In the genomic region with DNA sequence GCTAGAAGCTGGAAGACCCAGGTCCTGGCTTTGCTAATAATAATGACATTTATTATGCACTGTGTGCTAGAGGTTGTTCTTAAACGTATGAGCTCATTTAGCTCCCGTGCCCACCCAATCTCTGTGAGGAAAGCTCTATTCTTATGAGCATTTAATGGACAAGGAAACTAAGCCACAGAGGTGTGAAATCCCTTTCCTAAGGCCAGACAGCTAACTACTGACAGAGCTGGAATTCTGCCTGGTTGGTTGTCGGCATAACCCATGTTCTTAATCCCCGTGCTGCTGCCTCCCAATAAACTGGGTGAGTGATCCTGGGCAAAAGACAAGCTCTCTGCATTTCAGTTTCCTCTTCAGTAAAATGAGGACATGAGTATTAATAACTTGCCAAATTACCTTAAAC, we compare ENCODE assay signal across 21 cellular contexts. TPM values are rescaled to one million over a fixed set of nuclear protein-coding genes. Genes with fewer than 3 reads are reported as not detected.
DNase-seq lines count a peak whose midpoint lies in the region; ATAC-seq and TF ChIP-seq lines count a peak whose summit lies in the region.
"Had no signal": no experiment of that assay in that cellular context is flagged by ENCODE, and none has a peak within 500 bp of the region (broad histone marks: within the 10 kb centered on the region; RNA-seq: fewer than 3 reads in every experiment).

No MANE protein-coding gene starts in this region.

- WGBS in esophagus muscularis mucosa, result 47% methylated on average over 4 of the region's 4 CpGs
- 65% methylated on average over 4 of the region's 4 CpGs for WGBS in right cardiac atrium

- no peak for TF ChIP-seq EP300 in esophagus muscularis mucosa (IDR thresholded peaks at IDR 0.05)

- H3K4me1 ChIP-seq in esophagus muscularis mucosa, result peaks cover 23 to 46% (median 40%) of the 10 kb centered on the region in 4 donors
- H3K4me1 ChIP-seq in right cardiac atrium (ENCODE audit: control insufficient read depth, insufficient read depth, low read length), result peaks cover 8% of the 10 kb centered on the region
- H3K4me1 ChIP-seq in subcutaneous abdominal adipose tissue (ENCODE audit: control insufficient read depth in 5 of 5, insufficient read depth in 5 of 5, low read length in 5 of 5), result peaks cover 0 to 37% (median 31%) of the 10 kb centered on the region in 5 donors
- H3K4me1 ChIP-seq: Caco-2 had no signal

- H3K9me3 ChIP-seq in esophagus muscularis mucosa (no peaks in the 10 kb centered on the region), right cardiac atrium (ENCODE audit: control insufficient read depth, low read length) (no peaks in the 10 kb centered on the region), subcutaneous abdominal adipose tissue (ENCODE audit: control insufficient read depth in 5 of 5, low read length in 5 of 5) (no peaks in the 10 kb centered on the region)
- H3K9me3 ChIP-seq: Caco-2 had no signal

- ATAC-seq in right cardiac atrium (peak in 1 of 2 donors; percentile 12), SK-N-SH treated with all-trans-retinoic acid at 6 μM for 48 hours (no peak)
- ATAC-seq: HCT116, K562 had no signal

- DNase-seq in astrocyte of the hippocampus (ENCODE audit: low read depth, low spot score), result peak; percentile 37
- peak; percentile 90 for DNase-seq in esophagus muscularis mucosa (ENCODE audit: extremely low spot score)
- no peak for DNase-seq in right cardiac atrium
- DNase-seq in AG08396 (ENCODE audit: low spot score), result no peak
- no peak for DNase-seq in islet precursor cell
- DNase-seq: Caco-2; CD4-positive, alpha-beta T cell; DMS 273 treated with DMSO at 0.1 percent for 48 hours; DMS79 treated with DMSO at 0.1 percent for 48 hours; MM.1S; NCI-H1048; NCI-H1436; NCI-H187 treated with DMSO at 0.1 percent for 48 hours; NCI-H2107; NCI-H69; NK-92 treated with Interleukin-12 subunit alpha and Interleukin-12 subunit beta, amount 100 ng/mL, for 24 hours had no signal

- TF ChIP-seq POLR2A in esophagus muscularis mucosa (IDR thresholded peaks at IDR 0.05; ENCODE audit: low read depth), result no peak

- intact Hi-C loops in esophagus muscularis mucosa (cut with DNase I), result no loop called here
- intact Hi-C loops in right cardiac atrium (cut with DNase I), result loop anchor here in 1 of 4 donors (10.0 kb wide), 1 partner anchor 652 kb away; no protein-coding TSS in a partner anchor

- H3K36me3 ChIP-seq in esophagus muscularis mucosa (peaks cover 0 to 25% (median 11%) of the 10 kb centered on the region in 4 donors), subcutaneous abdominal adipose tissue (ENCODE audit: control insufficient read depth in 5 of 5, insufficient read depth in 5 of 5, low read length in 5 of 5) (peaks cover 12 to 20% (median 13%) of the 10 kb centered on the region in 5 donors)

- TF ChIP-seq CTCF in esophagus muscularis mucosa (IDR thresholded peaks at IDR 0.05), result no peak

- H3K27me3 ChIP-seq in esophagus muscularis mucosa (no peaks in the 10 kb centered on the region), right cardiac atrium (ENCODE audit: control insufficient read depth, insufficient read depth) (no peaks in the 10 kb centered on the region), subcutaneous abdominal adipose tissue (ENCODE audit: control insufficient read depth in 5 of 5, insufficient read depth in 4 of 5, low read length in 5 of 5) (no peaks in the 10 kb centered on the region)

- H3K27ac ChIP-seq in esophagus muscularis mucosa (replicated peaks in 1 of 4), result peak overlapping the region; percentile 22 to 50 (median 42)
- H3K27ac ChIP-seq in right cardiac atrium (ENCODE audit: low read length), result peak overlapping the region; percentile 89
- H3K27ac ChIP-seq in subcutaneous abdominal adipose tissue (ENCODE audit: low read depth, low read length), result peak overlapping the region; percentile 86
- H3K27ac ChIP-seq: RWPE1 had no signal

- H3K4me3 ChIP-seq in esophagus muscularis mucosa (no peak overlapping the region), right cardiac atrium (ENCODE audit: low read length) (no peak overlapping the region), subcutaneous abdominal adipose tissue (ENCODE audit: low read depth in 1 of 5, low read length in 5 of 5) (no peak overlapping the region)
- H3K4me3 ChIP-seq: K562 had no signal

- H3K9ac ChIP-seq in subcutaneous abdominal adipose tissue (ENCODE audit: low read length in 5 of 5), result peak overlapping the region in 2 of 5 donors; percentile 9 to 66

TF ChIP-seq in SK-N-SH treated with all-trans-retinoic acid at 6 μM for 48 hours, 23 proteins besides CTCF, POLR2A, EP300 and RAD21:
- TF ChIP-seq, protein P1, sequence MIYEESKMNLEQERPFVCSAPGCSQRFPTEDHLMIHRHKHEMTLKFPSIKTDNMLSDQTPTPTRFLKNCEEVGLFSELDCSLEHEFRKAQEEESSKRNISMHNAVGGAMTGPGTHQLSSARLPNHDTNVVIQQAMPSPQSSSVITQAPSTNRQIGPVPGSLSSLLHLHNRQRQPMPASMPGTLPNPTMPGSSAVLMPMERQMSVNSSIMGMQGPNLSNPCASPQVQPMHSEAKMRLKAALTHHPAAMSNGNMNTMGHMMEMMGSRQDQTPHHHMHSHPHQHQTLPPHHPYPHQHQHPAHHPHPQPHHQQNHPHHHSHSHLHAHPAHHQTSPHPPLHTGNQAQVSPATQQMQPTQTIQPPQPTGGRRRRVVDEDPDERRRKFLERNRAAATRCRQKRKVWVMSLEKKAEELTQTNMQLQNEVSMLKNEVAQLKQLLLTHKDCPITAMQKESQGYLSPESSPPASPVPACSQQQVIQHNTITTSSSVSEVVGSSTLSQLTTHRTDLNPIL (CRISPR knock-in tag; IDR thresholded peaks at IDR 0.05; ENCODE audit: low read depth), result no peak
- TF ChIP-seq ISL1 (CRISPR knock-in tag; IDR thresholded peaks at IDR 0.05) (no peak), ZFP30 (CRISPR knock-in tag; IDR thresholded peaks at IDR 0.05) (no peak), ESRRG (CRISPR knock-in tag; IDR thresholded peaks at IDR 0.05) (no peak)
- TF ChIP-seq, protein P2, sequence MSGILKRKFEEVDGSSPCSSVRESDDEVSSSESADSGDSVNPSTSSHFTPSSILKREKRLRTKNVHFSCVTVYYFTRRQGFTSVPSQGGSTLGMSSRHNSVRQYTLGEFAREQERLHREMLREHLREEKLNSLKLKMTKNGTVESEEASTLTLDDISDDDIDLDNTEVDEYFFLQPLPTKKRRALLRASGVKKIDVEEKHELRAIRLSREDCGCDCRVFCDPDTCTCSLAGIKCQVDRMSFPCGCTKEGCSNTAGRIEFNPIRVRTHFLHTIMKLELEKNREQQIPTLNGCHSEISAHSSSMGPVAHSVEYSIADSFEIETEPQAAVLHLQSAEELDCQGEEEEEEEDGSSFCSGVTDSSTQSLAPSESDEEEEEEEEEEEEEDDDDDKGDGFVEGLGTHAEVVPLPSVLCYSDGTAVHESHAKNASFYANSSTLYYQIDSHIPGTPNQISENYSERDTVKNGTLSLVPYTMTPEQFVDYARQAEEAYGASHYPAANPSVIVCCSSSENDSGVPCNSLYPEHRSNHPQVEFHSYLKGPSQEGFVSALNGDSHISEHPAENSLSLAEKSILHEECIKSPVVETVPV (CRISPR knock-in tag; IDR thresholded peaks at IDR 0.05), result no peak
- TF ChIP-seq, protein P3, sequence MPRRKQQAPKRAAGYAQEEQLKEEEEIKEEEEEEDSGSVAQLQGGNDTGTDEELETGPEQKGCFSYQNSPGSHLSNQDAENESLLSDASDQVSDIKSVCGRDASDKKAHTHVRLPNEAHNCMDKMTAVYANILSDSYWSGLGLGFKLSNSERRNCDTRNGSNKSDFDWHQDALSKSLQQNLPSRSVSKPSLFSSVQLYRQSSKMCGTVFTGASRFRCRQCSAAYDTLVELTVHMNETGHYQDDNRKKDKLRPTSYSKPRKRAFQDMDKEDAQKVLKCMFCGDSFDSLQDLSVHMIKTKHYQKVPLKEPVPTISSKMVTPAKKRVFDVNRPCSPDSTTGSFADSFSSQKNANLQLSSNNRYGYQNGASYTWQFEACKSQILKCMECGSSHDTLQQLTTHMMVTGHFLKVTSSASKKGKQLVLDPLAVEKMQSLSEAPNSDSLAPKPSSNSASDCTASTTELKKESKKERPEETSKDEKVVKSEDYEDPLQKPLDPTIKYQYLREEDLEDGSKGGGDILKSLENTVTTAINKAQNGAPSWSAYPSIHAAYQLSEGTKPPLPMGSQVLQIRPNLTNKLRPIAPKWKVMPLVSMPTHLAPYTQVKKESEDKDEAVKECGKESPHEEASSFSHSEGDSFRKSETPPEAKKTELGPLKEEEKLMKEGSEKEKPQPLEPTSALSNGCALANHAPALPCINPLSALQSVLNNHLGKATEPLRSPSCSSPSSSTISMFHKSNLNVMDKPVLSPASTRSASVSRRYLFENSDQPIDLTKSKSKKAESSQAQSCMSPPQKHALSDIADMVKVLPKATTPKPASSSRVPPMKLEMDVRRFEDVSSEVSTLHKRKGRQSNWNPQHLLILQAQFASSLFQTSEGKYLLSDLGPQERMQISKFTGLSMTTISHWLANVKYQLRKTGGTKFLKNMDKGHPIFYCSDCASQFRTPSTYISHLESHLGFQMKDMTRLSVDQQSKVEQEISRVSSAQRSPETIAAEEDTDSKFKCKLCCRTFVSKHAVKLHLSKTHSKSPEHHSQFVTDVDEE (CRISPR knock-in tag; IDR thresholded peaks at IDR 0.05), result no peak

RNA-seq across cellular contexts. Expression of a gene that starts 49.4 kb away (rescaled TPM):
- total RNA-seq in esophagus muscularis mucosa (100 to 1,000 TPM in 2 of 4 donors, 10 to 100 TPM in 2; 87.6 to 118 (median 95.8) TPM), right cardiac atrium (10 to 100 TPM; 39.0 to 59.5 (median 50.1) TPM)
- polyA plus RNA-seq in right cardiac atrium, result 17.3 TPM

Comparison
In these comparisons a context has a peak if more than half of its experiments do, and no peak if none do; other contexts are left out.
1. DNase-seq: peak in astrocyte of the hippocampus (single experiment) and esophagus muscularis mucosa (single experiment); none in right cardiac atrium (0 of 3), AG08396 (single experiment) and islet precursor cell (single experiment).
2. Peak in every context shown above with its lines, with median percentiles within 50 percentile points of each other: H3K27ac ChIP-seq.